ENCODE assay signal across 18 cellular contexts in genomic region chr20:5216663-5217062, GRCh38.
DNase-seq lines count a peak whose midpoint lies in the region; ATAC-seq, FAIRE-seq and TF ChIP-seq lines count a peak whose summit lies in the region.
"Had no signal": no experiment of that assay in that cellular context is flagged by ENCODE, and none has a peak within 500 bp of the region (broad histone marks: within the 10 kb centered on the region; RNA-seq: fewer than 3 reads in every experiment).

No MANE protein-coding gene starts in this region.

- no peak for FAIRE-seq in HepG2 (lab: Jason Lieb, UNC)
- FAIRE-seq: A204.1, GM12878, H1 had no signal

- H3K4me3 ChIP-seq in liver (ENCODE audit: low read depth in 1 of 3, low read length in 3 of 3) (no peak overlapping the region), HepG2 (replicated peaks in 1 of 3; ENCODE audit: insufficient read depth in 1 of 3, low read depth in 2 of 3, low read length in 3 of 3) (no peak overlapping the region)
- H3K4me3 ChIP-seq: BLaER1, GM12878 had no signal

- no peak overlapping the region for H3K27ac Mint-ChIP-seq in nephron progenitor cell
- H3K27ac Mint-ChIP-seq: CD4-positive, alpha-beta memory T cell had no signal

- CTCF ChIA-PET in HepG2 (lab: Yijun Ruan, JAX; ENCODE audit: low intra/inter-chr PET ratio, low total read pairs), result no interaction called here

- H3K9me3 Mint-ChIP-seq in nephron progenitor cell, result no peaks in the 10 kb centered on the region
- H3K9me3 Mint-ChIP-seq: CD4-positive, alpha-beta memory T cell had no signal

- H3K9ac ChIP-seq in liver (ENCODE audit: low read depth in 1 of 2, low read length in 2 of 2) (no peak overlapping the region), HepG2 (ENCODE audit: insufficient read depth, low read depth, low read length) (no peak overlapping the region)
- H3K9ac ChIP-seq: BLaER1 had no signal

- in situ Hi-C loops in HepG2 (cut with HindIII; ENCODE audit: extremely low pct_ligation_motif_present, low pct_unique_long_range_greater_than_20kb), result no loop called here

- no peak for TF ChIP-seq POLR2A in HepG2 (IDR thresholded peaks at IDR 0.05; ENCODE audit: insufficient read depth in 1 of 2, low read depth in 2 of 2, low read length in 2 of 2)

- ATAC-seq in HepG2, result no peak
- peak; percentile 69 to 80 for ATAC-seq in left cardiac atrium
- no peak for ATAC-seq in HG03457 (IDR thresholded peaks at IDR 0.05; ENCODE audit: unreplicated experiment)
- ATAC-seq in GM18858 (IDR thresholded peaks at IDR 0.05; ENCODE audit: unreplicated experiment), result no peak
- ATAC-seq: GM12878 had no signal

- no peak overlapping the region for H2AFZ ChIP-seq in HepG2 (ENCODE audit: low read length)

- no peaks in the 10 kb centered on the region for H3K79me2 ChIP-seq in HepG2 (ENCODE audit: insufficient read depth, low read length)

- TF ChIP-seq EP300 in HepG2 (IDR thresholded peaks at IDR 0.05; ENCODE audit: low read depth in 2 of 2, low read length in 2 of 2) (no peak), HepG2 (CRISPR knock-in tag; IDR thresholded peaks at IDR 0.05; ENCODE audit: borderline replicate concordance) (no peak)

- H3K4me3 Mint-ChIP-seq in nephron progenitor cell, result no peak overlapping the region
- H3K4me3 Mint-ChIP-seq: CD4-positive, alpha-beta memory T cell had no signal

- DNase-seq in HepG2 (ENCODE audit: low spot score) (no peak), left cardiac atrium (no peak), midbrain (lab: John Stamatoyannopoulos, UW) (peak; percentile 23), nephron progenitor cell (no peak), NCI-H526 (lab: John Stamatoyannopoulos, UW) (no peak)
- DNase-seq: CD4-positive, alpha-beta memory T cell; KBM-7; NCI-H1105; NCI-H1694; NCI-H748 treated with DMSO at 0.1 percent for 48 hours; SHP77 treated with DMSO at 0.1 percent for 48 hours had no signal

- no TSS peak for BruUV-seq in HepG2 (replicated peaks; lab: Mats Ljungman, UMichigan)

- no peak for TF ChIP-seq RAD21 in liver (IDR thresholded peaks at IDR 0.05)
- no peak for TF ChIP-seq RAD21 in HepG2 (CRISPR knock-in tag; IDR thresholded peaks at IDR 0.05)

- H3K4me1 Mint-ChIP-seq in nephron progenitor cell, result no peaks in the 10 kb centered on the region
- H3K4me1 Mint-ChIP-seq: CD4-positive, alpha-beta memory T cell had no signal

- no peak overlapping the region for H3K4me2 ChIP-seq in HepG2 (ENCODE audit: low read depth, low read length)
- H3K4me2 ChIP-seq: BLaER1 had no signal

- no peaks in the 10 kb centered on the region for H3K36me3 ChIP-seq in liver (ENCODE audit: control insufficient read depth in 4 of 4, insufficient read depth in 3 of 4, low read depth in 1 of 4, low read length in 3 of 4)
- no peaks in the 10 kb centered on the region; a peak in 1 of 5 replicates for H3K36me3 ChIP-seq in HepG2 (replicated peaks in 1 of 2; ENCODE audit: control insufficient read depth in 1 of 2, insufficient read depth in 2 of 2, low read length in 2 of 2)

- H3K36me3 Mint-ChIP-seq in nephron progenitor cell (ENCODE audit: low read depth), result peaks cover 11% of the 10 kb centered on the region

- H3K27ac ChIP-seq in liver (ENCODE audit: low read depth in 1 of 2, low read length in 2 of 2) (no peak overlapping the region), HepG2 (ENCODE audit: extremely low read length, insufficient read depth, low read length) (no peak overlapping the region)
- H3K27ac ChIP-seq: BLaER1 had no signal

- intact Hi-C loops in HepG2 (cut with micrococcal nuclease; ENCODE audit: unreplicated experiment) (no loop called here), left cardiac atrium (cut with DNase I) (no loop called here)

- H3K27me3 Mint-ChIP-seq in nephron progenitor cell (ENCODE audit: low read depth, poor library complexity), result peaks cover 6% of the 10 kb centered on the region
- H3K27me3 Mint-ChIP-seq: CD4-positive, alpha-beta memory T cell had no signal

- 45% methylated on average over 3 of the region's 3 CpGs for WGBS in liver
- 95% methylated on average over 3 of the region's 3 CpGs for WGBS in HepG2 (ENCODE audit: low lambda C conversion rate)

- no peaks in the 10 kb centered on the region for H3K27me3 ChIP-seq in liver (ENCODE audit: control insufficient read depth in 4 of 4, insufficient read depth in 4 of 4, low read length in 3 of 4)
- H3K27me3 ChIP-seq in HepG2 (ENCODE audit: control insufficient read depth in 1 of 2, insufficient read depth in 2 of 2, low read length in 2 of 2), result no peaks in the 10 kb centered on the region
- H3K27me3 ChIP-seq: BLaER1 had no signal

- H3K4me1 ChIP-seq in liver (ENCODE audit: control insufficient read depth in 4 of 4, insufficient read depth in 4 of 4, low read length in 3 of 4), result peaks cover 0 to 5% (median 2%) of the 10 kb centered on the region in 4 donors
- H3K4me1 ChIP-seq in HepG2 (ENCODE audit: insufficient read depth, low read length), result peaks cover 52% of the 10 kb centered on the region
- H3K4me1 ChIP-seq: BLaER1 had no signal

- H4K20me1 ChIP-seq in HepG2 (ENCODE audit: insufficient read depth, low read length), result no peaks in the 10 kb centered on the region
- H4K20me1 ChIP-seq: BLaER1 had no signal

- H3K9me3 ChIP-seq in liver (ENCODE audit: control insufficient read depth in 4 of 4, low read length in 3 of 4) (no peaks in the 10 kb centered on the region), HepG2 (ENCODE audit: low read length) (no peaks in the 10 kb centered on the region)
- H3K9me3 ChIP-seq: BLaER1 had no signal

- POLR2A ChIA-PET in HepG2 (lab: Yijun Ruan, JAX), result no interaction called here

- TF ChIP-seq CTCF in liver (IDR thresholded peaks at IDR 0.05; ENCODE audit: low read depth, low read length, missing input control), result no peak
- no peak for TF ChIP-seq CTCF in HepG2 (CRISPR knock-in tag; IDR thresholded peaks at IDR 0.05)
- TF ChIP-seq CTCF in nephron progenitor cell (IDR thresholded peaks at IDR 0.05), result no peak

TF ChIP-seq in liver, 16 proteins besides CTCF, POLR2A, EP300 and RAD21:
- TF ChIP-seq ZBTB33 (IDR thresholded peaks at IDR 0.05), result no peak
- TF ChIP-seq FOXA2 (IDR thresholded peaks at IDR 0.05), result no peak
- TF ChIP-seq RXRA (IDR thresholded peaks at IDR 0.05), result peak in 1 of 2 donors; percentile 33
- no peak for TF ChIP-seq JUND (IDR thresholded peaks at IDR 0.05)
- no peak for TF ChIP-seq TAF1 (conservative IDR thresholded peaks at IDR 0.05)
- TF ChIP-seq YY1 (IDR thresholded peaks at IDR 0.05), result peak; percentile 84
- peak in 1 of 2 donors; percentile 40 for TF ChIP-seq HNF4A (conservative IDR thresholded peaks at IDR 0.05)
TF ChIP-seq in liver: peak in this region for 3.

TF ChIP-seq in HepG2, 621 proteins besides CTCF, POLR2A, EP300 and RAD21 (continues in another document):
- TF ChIP-seq ARID3A (IDR thresholded peaks at IDR 0.05; ENCODE audit: low read depth, low read length) (no peak), NR2F6 (IDR thresholded peaks at IDR 0.05) (no peak), NR2F6 (CRISPR knock-in tag; IDR thresholded peaks at IDR 0.05) (no peak), ETS1 (CRISPR knock-in tag; IDR thresholded peaks at IDR 0.05) (no peak), ZNF800 (CRISPR knock-in tag; IDR thresholded peaks at IDR 0.05) (no peak), CCDC6 (CRISPR knock-in tag; IDR thresholded peaks at IDR 0.05) (no peak), BRCA1 (CRISPR knock-in tag; IDR thresholded peaks at IDR 0.05) (no peak), PAWR (CRISPR knock-in tag; IDR thresholded peaks at IDR 0.05; ENCODE audit: borderline replicate concordance) (no peak), ZNF616 (CRISPR knock-in tag; IDR thresholded peaks at IDR 0.05; ENCODE audit: low read depth) (no peak)

Comparison
In these comparisons a context has a peak if more than half of its experiments do, and no peak if none do; other contexts are left out.
1. ATAC-seq: peak in left cardiac atrium (2 of 2); none in HepG2 (single experiment), HG03457 (single experiment) and GM18858 (single experiment).